Comparison of ENCODE assay signal across 13 cellular contexts in genomic region chr19:4519521-4520277, GRCh38. TPM values are rescaled to one million over a fixed set of nuclear protein-coding genes. Genes with fewer than 3 reads are reported as not detected.
DNase-seq lines count a peak whose midpoint lies in the region; ATAC-seq and TF ChIP-seq lines count a peak whose summit lies in the region.
"Had no signal": no experiment of that assay in that cellular context is flagged by ENCODE, and none has a peak within 500 bp of the region (broad histone marks: within the 10 kb centered on the region; RNA-seq: fewer than 3 reads in every experiment).

No MANE protein-coding gene starts in this region.

- H3K4me1 Mint-ChIP-seq in glutamatergic neuron (ENCODE audit: low read depth, unreplicated experiment) = no peaks in the 10 kb centered on the region

- no peaks in the 10 kb centered on the region for H3K36me3 Mint-ChIP-seq in glutamatergic neuron (ENCODE audit: unreplicated experiment)

- no peaks in the 10 kb centered on the region for H3K27me3 ChIP-seq in WERI-Rb-1 (ENCODE audit: insufficient read depth, low read depth, severe bottlenecking)

- peak overlapping the region; percentile 8 for H3K27ac Mint-ChIP-seq in glutamatergic neuron (ENCODE audit: unreplicated experiment)

- TF ChIP-seq CTCF in WERI-Rb-1 (IDR thresholded peaks at IDR 0.05; ENCODE audit: low read depth, low read length) (no peak), glutamatergic neuron (IDR thresholded peaks at IDR 0.05; ENCODE audit: partially characterized antibody, unreplicated experiment) (no peak)

- DNase-seq in WERI-Rb-1 = no peak
- DNase-seq in glutamatergic neuron = no peak
- DNase-seq in sciatic nerve (ENCODE audit: low spot score) = no peak
- DNase-seq in activated naive CD4-positive, alpha-beta T cell treated with Interleukin-2 at 50 U/mL for 16 hours = no peak
- no peak for DNase-seq in stimulated activated CD4-positive, alpha-beta T cell treated with anti-CD3 and anti-CD28 coated beads, Interleukin-2, amount 100 ng/mL, for 24 hours
- no peak for DNase-seq in NCI-H510A (lab: John Stamatoyannopoulos, UW)
- DNase-seq: NCI-H1092 treated with DMSO at 0.1 percent for 48 hours, occipital lobe, tibial artery had no signal

- H3K9me3 ChIP-seq in WERI-Rb-1 (ENCODE audit: severe bottlenecking) = peaks cover 2% of the 10 kb centered on the region
- H3K9me3 ChIP-seq: tibial artery had no signal

- H3K27ac ChIP-seq in WERI-Rb-1 = peak overlapping the region; percentile 28; the same call in 1 of the 2 replicates
- H3K27ac ChIP-seq: tibial artery had no signal

- H3K9me3 Mint-ChIP-seq in glutamatergic neuron (ENCODE audit: unreplicated experiment) = peaks cover 3% of the 10 kb centered on the region

- ATAC-seq in sciatic nerve = peak; percentile 14
- ATAC-seq: GM12878 had no signal

- peaks cover 2% of the 10 kb centered on the region for H3K27me3 Mint-ChIP-seq in glutamatergic neuron (ENCODE audit: unreplicated experiment)

- no peaks in the 10 kb centered on the region; the same call in none of the 2 replicates for H3K36me3 ChIP-seq in WERI-Rb-1
- H3K36me3 ChIP-seq: tibial artery had no signal

- no peak overlapping the region for H3K4me3 ChIP-seq in WERI-Rb-1 (ENCODE audit: low read depth, low read length)
- H3K4me3 ChIP-seq: GM12878, tibial artery had no signal

- intact Hi-C loops in sciatic nerve (cut with DNase I) = no loop called here

- H3K4me3 Mint-ChIP-seq in glutamatergic neuron (ENCODE audit: unreplicated experiment) = peak overlapping the region; percentile 20

RNA-seq across cellular contexts. Expression of gene PLIN4, which starts 1.4 kb away (rescaled TPM):
- total RNA-seq in glutamatergic neuron (ENCODE audit: unreplicated experiment) (0.27 TPM), sciatic nerve (58.1 TPM)
- total RNA-seq: activated CD8-positive, alpha-beta memory T cell treated with anti-CD3 and anti-CD28 coated beads for 36 hours; endothelial cell of umbilical vein; T-helper 2 cell treated with Interferon-gamma antibody and Interleukin-4, amounts not matched to agents 100 ng/mL and 5 ng/mL, for 36 hours had no signal

RNA-seq across cellular contexts. Expression of gene PLIN5, which starts 15.3 kb away (rescaled TPM):
- 0.54 TPM for total RNA-seq in glutamatergic neuron (ENCODE audit: unreplicated experiment)
- total RNA-seq in sciatic nerve = 17.1 TPM
- total RNA-seq: activated CD8-positive, alpha-beta memory T cell treated with anti-CD3 and anti-CD28 coated beads for 36 hours; T-helper 2 cell treated with Interferon-gamma antibody and Interleukin-4, amounts not matched to agents 100 ng/mL and 5 ng/mL, for 36 hours had no signal

RNA-seq across cellular contexts. Expression of gene LRG1, which starts 20.1 kb away (rescaled TPM):
- total RNA-seq in glutamatergic neuron (ENCODE audit: unreplicated experiment) (1.0 TPM), sciatic nerve (2.9 TPM)
- total RNA-seq: occipital lobe had no signal

RNA-seq across cellular contexts. Expression of gene SEMA6B, which starts 39.8 kb away (rescaled TPM):
- total RNA-seq in glutamatergic neuron (ENCODE audit: unreplicated experiment) (234 TPM), sciatic nerve (28.2 TPM)
- total RNA-seq: activated CD8-positive, alpha-beta memory T cell treated with anti-CD3 and anti-CD28 coated beads for 36 hours; T-helper 2 cell treated with Interferon-gamma antibody and Interleukin-4, amounts not matched to agents 100 ng/mL and 5 ng/mL, for 36 hours had no signal

RNA-seq across cellular contexts. Expression of gene HDGFL2, which starts 47.6 kb away (rescaled TPM):
- 118 TPM for total RNA-seq in glutamatergic neuron (ENCODE audit: unreplicated experiment)
- total RNA-seq in sciatic nerve = 37.7 TPM

Comparison
In these comparisons a context has a peak if more than half of its experiments do, and no peak if none do; other contexts are left out.
1. RNA of gene PLIN4, which starts 1.4 kb away (total RNA-seq): 58.1 TPM in sciatic nerve (single experiment); 0.27 TPM in glutamatergic neuron (single experiment); every median in the first group is over 10 times any median in the second.
2. RNA of gene PLIN5, which starts 15.3 kb away (total RNA-seq): 17.1 TPM in sciatic nerve (single experiment); 0.54 TPM in glutamatergic neuron (single experiment); every median in the first group is over 10 times any median in the second.